Comparison of ENCODE assay signal across 15 cellular contexts in the genomic region with DNA sequence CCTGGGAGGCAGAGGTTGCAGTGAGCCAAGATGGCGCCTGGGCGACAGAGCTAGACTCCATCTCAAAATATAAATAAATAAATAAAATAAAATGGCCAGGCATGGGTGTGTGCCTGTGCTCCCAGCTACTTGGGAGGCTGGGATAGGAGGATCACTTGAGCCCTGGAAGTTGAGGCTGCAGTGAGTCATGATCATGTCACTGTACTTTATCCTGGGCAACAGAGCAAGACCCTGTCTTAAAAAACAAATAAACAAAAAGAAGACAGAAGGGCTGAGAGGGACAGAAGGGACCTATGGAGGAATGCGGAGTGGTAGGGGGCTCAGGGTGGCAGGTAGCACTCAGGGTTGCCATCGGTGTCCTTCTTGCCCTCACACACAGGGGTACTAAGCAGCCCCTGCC. TPM values are rescaled to one million over a fixed set of nuclear protein-coding genes. Genes with fewer than 3 reads are reported as not detected.
A peak's percentile ranks its signal among the peaks of the same experiment; 100 is the strongest.
DNase-seq lines count a peak whose midpoint lies in the region; ATAC-seq and TF ChIP-seq lines count a peak whose summit lies in the region.
"Had no signal": no experiment of that assay in that cellular context is flagged by ENCODE, and none has a peak within 500 bp of the region (broad histone marks: within the 10 kb centered on the region; RNA-seq: fewer than 3 reads in every experiment).

No MANE protein-coding gene starts in this region.

- TF ChIP-seq CTCF in right atrium auricular region (IDR thresholded peaks at IDR 0.05), result no peak
- no peak for TF ChIP-seq CTCF in ascending aorta (IDR thresholded peaks at IDR 0.05)
- no peak for TF ChIP-seq CTCF in upper lobe of left lung (IDR thresholded peaks at IDR 0.05)
- TF ChIP-seq CTCF in neural progenitor cell (IDR thresholded peaks at IDR 0.05), result no peak
- no peak for TF ChIP-seq CTCF in prostate gland (IDR thresholded peaks at IDR 0.05)

- no peaks in the 10 kb centered on the region for H3K79me2 ChIP-seq in neural progenitor cell (ENCODE audit: low read depth)

- H3K9me3 Mint-ChIP-seq in neural progenitor cell, result no peaks in the 10 kb centered on the region
- H3K9me3 Mint-ChIP-seq: stimulated activated naive CD8-positive, alpha-beta T cell treated with anti-CD3 and anti-CD28 coated beads, Interleukin-15, amount 100 ng/mL, for 72 hours had no signal

- peaks cover 6% of the 10 kb centered on the region for H3K36me3 Mint-ChIP-seq in neural progenitor cell

- no peaks in the 10 kb centered on the region for H3K27me3 Mint-ChIP-seq in neural progenitor cell (ENCODE audit: insufficient read depth, low read depth)
- H3K27me3 Mint-ChIP-seq: stimulated activated naive CD8-positive, alpha-beta T cell treated with anti-CD3 and anti-CD28 coated beads, Interleukin-15, amount 100 ng/mL, for 72 hours had no signal

- H4K20me1 ChIP-seq in neural progenitor cell (ENCODE audit: low read depth), result no peaks in the 10 kb centered on the region

- TF ChIP-seq POLR2A in upper lobe of left lung (IDR thresholded peaks at IDR 0.05) (no peak), prostate gland (IDR thresholded peaks at IDR 0.05) (no peak)

- no peak overlapping the region for H3K27ac Mint-ChIP-seq in neural progenitor cell

- H3K4me1 ChIP-seq in right atrium auricular region, result peaks cover 0 to 57% of the 10 kb centered on the region in 2 donors
- H3K4me1 ChIP-seq in ascending aorta, result peaks cover 17 to 39% of the 10 kb centered on the region in 2 donors
- H3K4me1 ChIP-seq in mesodermal cell (ENCODE audit: control insufficient read depth, insufficient read depth, low read length, poor library complexity, severe bottlenecking), result peaks cover 46% of the 10 kb centered on the region
- peaks cover 49 to 61% (median 58%) of the 10 kb centered on the region in 4 donors for H3K4me1 ChIP-seq in upper lobe of left lung
- H3K4me1 ChIP-seq in neural progenitor cell, result no peaks in the 10 kb centered on the region
- H3K4me1 ChIP-seq in prostate gland (replicated peaks), result no peaks in the 10 kb centered on the region

- peaks cover 8% of the 10 kb centered on the region for H3K4me1 Mint-ChIP-seq in neural progenitor cell

- no peak overlapping the region for H3K9ac ChIP-seq in neural progenitor cell

- ATAC-seq in Right ventricle myocardium inferior (no peak), upper lobe of left lung (ENCODE audit: low FRiP score in 2 of 2) (no peak)
- ATAC-seq: Panc1; stimulated activated naive CD8-positive, alpha-beta T cell treated with anti-CD3 and anti-CD28 coated beads, Interleukin-15, amount 100 ng/mL, for 72 hours had no signal

- H3K27ac ChIP-seq in right atrium auricular region (peak overlapping the region; percentile 72 to 81), ascending aorta (peak overlapping the region; percentile 85 to 91), mesodermal cell (ENCODE audit: low read depth, low read length, severe bottlenecking) (peak overlapping the region; percentile 98), upper lobe of left lung (peak overlapping the region; percentile 82 to 92 (median 83)), neural progenitor cell (no peak overlapping the region), prostate gland (no peak overlapping the region)

- H3K4me3 Mint-ChIP-seq in neural progenitor cell, result no peak overlapping the region

- H3F3A ChIP-seq in neural progenitor cell (ENCODE audit: low read depth), result no peaks in the 10 kb centered on the region

- no peak for TF ChIP-seq EP300 in upper lobe of left lung (IDR thresholded peaks at IDR 0.05)

- no peak overlapping the region for H2AFZ ChIP-seq in neural progenitor cell (replicated peaks)

- H3K36me3 ChIP-seq in right atrium auricular region (no peaks in the 10 kb centered on the region), ascending aorta (peaks cover 0 to 2% of the 10 kb centered on the region in 2 donors), mesodermal cell (ENCODE audit: control insufficient read depth, insufficient read depth, low read length) (peaks cover 70% of the 10 kb centered on the region), upper lobe of left lung (no peaks in the 10 kb centered on the region), neural progenitor cell (no peaks in the 10 kb centered on the region), prostate gland (no peaks in the 10 kb centered on the region)

- H3K4me2 ChIP-seq in neural progenitor cell, result no peak overlapping the region

- no peak overlapping the region for H3K4me3 ChIP-seq in right atrium auricular region
- H3K4me3 ChIP-seq in ascending aorta, result no peak overlapping the region
- H3K4me3 ChIP-seq in mesodermal cell (ENCODE audit: extremely low read depth, insufficient read depth, low read length, poor library complexity, severe bottlenecking), result no peak overlapping the region
- H3K4me3 ChIP-seq in upper lobe of left lung, result no peak overlapping the region
- H3K4me3 ChIP-seq in neural progenitor cell, result no peak overlapping the region
- H3K4me3 ChIP-seq in prostate gland, result no peak overlapping the region

- intact Hi-C loops in Right ventricle myocardium inferior (cut with DNase I), result no loop called here
- intact Hi-C loops in ascending aorta (cut with DNase I), result no loop called here
- intact Hi-C loops in prostate gland (cut with DNase I), result no loop called here

- H3K9me3 ChIP-seq in right atrium auricular region, result no peaks in the 10 kb centered on the region
- no peaks in the 10 kb centered on the region for H3K9me3 ChIP-seq in ascending aorta
- no peaks in the 10 kb centered on the region for H3K9me3 ChIP-seq in mesodermal cell (ENCODE audit: control insufficient read depth, low read length)
- H3K9me3 ChIP-seq in upper lobe of left lung, result no peaks in the 10 kb centered on the region
- H3K9me3 ChIP-seq in neural progenitor cell (ENCODE audit: low read depth), result no peaks in the 10 kb centered on the region
- H3K9me3 ChIP-seq in prostate gland, result no peaks in the 10 kb centered on the region

- no peaks in the 10 kb centered on the region for H3K27me3 ChIP-seq in right atrium auricular region
- H3K27me3 ChIP-seq in ascending aorta, result no peaks in the 10 kb centered on the region
- H3K27me3 ChIP-seq in upper lobe of left lung, result no peaks in the 10 kb centered on the region
- no peaks in the 10 kb centered on the region for H3K27me3 ChIP-seq in neural progenitor cell
- no peaks in the 10 kb centered on the region for H3K27me3 ChIP-seq in prostate gland (replicated peaks; ENCODE audit: insufficient read depth)

- 86 to 87% methylated on average over 1 to 2 of the region's 4 CpGs for WGBS in mesodermal cell (ENCODE audit: insufficient coverage in 2 of 2), 2 experiments
- 92 to 93% methylated on average over 4 of the region's 4 CpGs for WGBS in upper lobe of left lung, 2 donors
- WGBS in prostate gland, result 97% methylated on average over 4 of the region's 4 CpGs

- DNase-seq in right atrium auricular region (ENCODE audit: low spot score), result no peak
- DNase-seq in Right ventricle myocardium inferior (ENCODE audit: missing footprints), result no peak
- no peak for DNase-seq in ascending aorta (ENCODE audit: low spot score in 2 of 2)
- no peak for DNase-seq in upper lobe of left lung
- no peak for DNase-seq in NCI-H2107 (lab: John Stamatoyannopoulos, UW)
- no peak for DNase-seq in neural progenitor cell (ENCODE audit: low spot score)
- no peak for DNase-seq in prostate gland (ENCODE audit: low spot score)
- DNase-seq: activated CD4-positive, CD25-positive, alpha-beta regulatory T cell; C1 segment of cervical spinal cord; mammary epithelial cell; NCI-H2029 treated with DMSO at 0.1 percent for 48 hours; stimulated activated CD4-positive, alpha-beta T cell treated with anti-CD3 and anti-CD28 coated beads, Interleukin-15, amount 100 ng/mL, for 24 hours; stimulated activated naive CD8-positive, alpha-beta T cell treated with anti-CD3 and anti-CD28 coated beads, Interleukin-15, amount 100 ng/mL, for 72 hours had no signal

RNA-seq across cellular contexts. Expression of gene PRPF40B, which starts 40.8 kb away (rescaled TPM):
- total RNA-seq in right atrium auricular region (10 to 100 TPM; 14.9 to 16.0 TPM), Right ventricle myocardium inferior (17.1 TPM), ascending aorta (9.5 TPM), upper lobe of left lung (10 to 100 TPM; 10.8 to 63.9 (median 16.9) TPM), neural progenitor cell (ENCODE audit: low replicate concordance) (18.1 and 30.5 TPM in 2 replicates), prostate gland (10 to 100 TPM; 13.9 to 31.1 TPM)
- polyA plus RNA-seq in mesodermal cell (2013, experiment 1 of 2), result 14.7 TPM
- polyA plus RNA-seq in mesodermal cell (2013, experiment 2 of 2), result 13.0 TPM

RNA-seq across cellular contexts. Expression of gene FMNL3, which starts 43.0 kb away (rescaled TPM):
- total RNA-seq in right atrium auricular region (10 to 100 TPM in 1 of 2 donors, 1 to 10 TPM in 1; 9.0 to 19.7 TPM), Right ventricle myocardium inferior (10.8 TPM), ascending aorta (30.4 TPM), upper lobe of left lung (10 to 100 TPM; 13.0 to 46.7 (median 29.4) TPM), neural progenitor cell (ENCODE audit: low replicate concordance) (17.3 and 24.0 TPM in 2 replicates), prostate gland (10 to 100 TPM in 1 of 2 donors, 1 to 10 TPM in 1; 4.5 to 52.9 TPM)
- polyA plus RNA-seq in mesodermal cell (2013, experiment 1 of 2), result 45.1 TPM
- 35.3 TPM for polyA plus RNA-seq in mesodermal cell (2013, experiment 2 of 2)

RNA-seq across cellular contexts. Expression of gene FAM186B, which starts 58.7 kb away (rescaled TPM):
- total RNA-seq in right atrium auricular region (under 1 TPM in 1 of 2 donors, not detected in 1; 0.28 TPM), Right ventricle myocardium inferior (0.62 TPM), ascending aorta (not detected), upper lobe of left lung (1 to 10 TPM in 2 of 6 donors, under 1 TPM in 4; 0.20 to 3.1 (median 0.73) TPM), neural progenitor cell (ENCODE audit: low replicate concordance) (0.25 TPM in 1 of 2 replicates, not detected in the other), prostate gland (1 to 10 TPM in 1 of 2 donors, under 1 TPM in 1; 0.23 to 10.0 TPM)
- polyA plus RNA-seq in mesodermal cell (2013, experiment 1 of 2), result 0.18 TPM
- polyA plus RNA-seq in mesodermal cell (2013, experiment 2 of 2), result 0.20 TPM

Comparison
In these comparisons a context has a peak if more than half of its experiments do, and no peak if none do; other contexts are left out.
1. H3K27ac ChIP-seq: peak in right atrium auricular region (2 of 2), ascending aorta (2 of 2), mesodermal cell (single experiment) and upper lobe of left lung (4 of 4); none in neural progenitor cell (single experiment) and prostate gland (0 of 2).